In the genomic region with DNA sequence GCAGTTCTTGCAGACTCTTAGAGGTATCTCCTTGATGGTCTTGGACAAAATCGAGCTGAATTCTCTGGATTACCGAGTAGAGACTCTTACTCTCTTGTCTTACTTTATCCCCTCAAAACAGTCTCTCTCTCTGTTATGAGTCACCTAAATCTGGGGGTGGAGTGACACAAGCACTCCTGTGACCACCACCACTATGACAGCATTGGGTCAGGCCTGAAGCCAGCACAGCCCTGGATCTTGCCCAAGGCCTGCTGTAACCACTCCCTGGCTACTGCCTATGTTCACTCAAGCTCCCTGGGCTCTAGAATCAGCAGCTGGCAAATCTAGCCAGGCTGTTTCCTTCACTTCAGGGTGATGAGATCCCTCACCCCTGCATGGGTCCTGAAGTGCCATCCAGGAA, we compare ENCODE assay signal across 28 cellular contexts.
A peak's percentile ranks its signal among the peaks of the same experiment; 100 is the strongest.
DNase-seq lines count a peak whose midpoint lies in the region; ATAC-seq, FAIRE-seq and TF ChIP-seq lines count a peak whose summit lies in the region.
"Had no signal": no experiment of that assay in that cellular context is flagged by ENCODE, and none has a peak within 500 bp of the region (broad histone marks: within the 10 kb centered on the region; RNA-seq: fewer than 3 reads in every experiment).

No MANE protein-coding gene starts in this region.

- CTCF ChIA-PET in MCF 10A (lab: Yijun Ruan, JAX) = interaction anchor here (0.6 kb wide), 1 partner anchor 1922 kb away, joined by 3 read pairs; no protein-coding TSS in a partner anchor
- CTCF ChIA-PET in mammary epithelial cell (lab: Charles Lee; ENCODE audit: low non-redundant PET) = no interaction called here

- TF ChIP-seq CTCF in MCF 10A (IDR thresholded peaks at IDR 0.05; ENCODE audit: unreplicated experiment) (no peak), mammary epithelial cell (conservative IDR thresholded peaks at IDR 0.05 in 1 of 2, IDR thresholded peaks at IDR 0.05 in 1 of 2; ENCODE audit: extremely low read depth in 1 of 2, insufficient read depth in 1 of 2, low read depth in 1 of 2, low read length in 2 of 2) (no peak), astrocyte (IDR thresholded peaks at IDR 0.05; ENCODE audit: insufficient read depth, low read depth, low read length) (no peak), choroid plexus epithelial cell (conservative IDR thresholded peaks at IDR 0.05; ENCODE audit: low read depth, low read length) (no peak), esophagus muscularis mucosa (IDR thresholded peaks at IDR 0.05) (no peak)

- H3K79me2 ChIP-seq in mammary epithelial cell (ENCODE audit: insufficient read depth, low read length) = no peaks in the 10 kb centered on the region
- H3K79me2 ChIP-seq in astrocyte (ENCODE audit: insufficient read depth, low read length) = no peaks in the 10 kb centered on the region

- H3K27ac Mint-ChIP-seq in MCF 10A (ENCODE audit: low read depth, unreplicated experiment) = no peak overlapping the region
- no peak overlapping the region for H3K27ac Mint-ChIP-seq in astrocyte (ENCODE audit: unreplicated experiment)
- H3K27ac Mint-ChIP-seq: CD4-positive, alpha-beta T cell; IgD-negative memory B cell had no signal

- no peaks in the 10 kb centered on the region for H3K36me3 ChIP-seq in mammary epithelial cell (ENCODE audit: insufficient read depth, low read length)
- H3K36me3 ChIP-seq in astrocyte (ENCODE audit: insufficient read depth, low read length) = no peaks in the 10 kb centered on the region
- H3K36me3 ChIP-seq in esophagus muscularis mucosa = no peaks in the 10 kb centered on the region
- H3K36me3 ChIP-seq: BLaER1, SJSA1 had no signal

- WGBS in mammary epithelial cell (ENCODE audit: low coverage, missing lambda C conversion rate) = 73% methylated on average over 2 of the region's 2 CpGs
- WGBS in esophagus muscularis mucosa = 94% methylated on average over 2 of the region's 2 CpGs

- H2AFZ ChIP-seq in mammary epithelial cell (ENCODE audit: low read depth, low read length) = no peak overlapping the region
- no peak overlapping the region for H2AFZ ChIP-seq in astrocyte (ENCODE audit: low read depth, low read length)

- H3K4me2 ChIP-seq in mammary epithelial cell (ENCODE audit: insufficient read depth, low read depth, low read length) = no peak overlapping the region
- H3K4me2 ChIP-seq in astrocyte (ENCODE audit: low read length) = no peak overlapping the region
- H3K4me2 ChIP-seq: BLaER1 had no signal

- H3K9ac ChIP-seq in mammary epithelial cell (ENCODE audit: insufficient read depth, low read length) = no peak overlapping the region
- no peak overlapping the region for H3K9ac ChIP-seq in astrocyte (ENCODE audit: low read length)
- H3K9ac ChIP-seq: BLaER1 had no signal

- FAIRE-seq in astrocyte (lab: Jason Lieb, UNC) = no peak
- FAIRE-seq in GM12891 (lab: Jason Lieb, UNC) = no peak
- FAIRE-seq: GM12892 had no signal

- in situ Hi-C loops in mammary epithelial cell (cut with MboI; ENCODE audit: low sequenced_read_pairs in 2 of 2) = no loop called here

- dilution Hi-C loops in mammary epithelial cell (cut with HindIII; ENCODE audit: low sequenced_read_pairs) = no loop called here

- TF ChIP-seq POLR2A in GM12891 (IDR thresholded peaks at IDR 0.05; ENCODE audit: low read depth, low read length) (no peak), esophagus muscularis mucosa (IDR thresholded peaks at IDR 0.05; ENCODE audit: low read depth) (no peak)

- peaks cover 6% of the 10 kb centered on the region for H3K36me3 Mint-ChIP-seq in MCF 10A (ENCODE audit: insufficient read depth, unreplicated experiment)
- H3K36me3 Mint-ChIP-seq in astrocyte (ENCODE audit: low read depth, unreplicated experiment) = no peaks in the 10 kb centered on the region

- peaks cover 24% of the 10 kb centered on the region for H3K9me3 Mint-ChIP-seq in MCF 10A (ENCODE audit: unreplicated experiment)
- no peaks in the 10 kb centered on the region for H3K9me3 Mint-ChIP-seq in astrocyte (ENCODE audit: unreplicated experiment)

- H3K4me3 Mint-ChIP-seq in MCF 10A (ENCODE audit: unreplicated experiment) (no peak overlapping the region), astrocyte (ENCODE audit: unreplicated experiment) (no peak overlapping the region)
- H3K4me3 Mint-ChIP-seq: CD4-positive, alpha-beta T cell; IgD-negative memory B cell had no signal

- H3K4me1 ChIP-seq in mammary epithelial cell (ENCODE audit: insufficient read depth, low read length) (no peaks in the 10 kb centered on the region), astrocyte (ENCODE audit: insufficient read depth, low read length) (no peaks in the 10 kb centered on the region), esophagus muscularis mucosa (no peaks in the 10 kb centered on the region)
- H3K4me1 ChIP-seq: BLaER1, Caco-2, SJSA1 had no signal

- intact Hi-C loops in MCF 10A (cut with micrococcal nuclease) = no loop called here
- intact Hi-C loops in mammary epithelial cell (cut with micrococcal nuclease) = no loop called here
- intact Hi-C loops in esophagus muscularis mucosa (cut with DNase I) = no loop called here

- no peak for ATAC-seq in GM21381 (IDR thresholded peaks at IDR 0.05; ENCODE audit: unreplicated experiment)
- ATAC-seq: HCT116, Panc1 had no signal

- H3K4me3 ChIP-seq in mammary epithelial cell (replicated peaks in 1 of 3; ENCODE audit: insufficient read depth in 1 of 3, low read depth in 2 of 3, low read length in 3 of 3) (no peak overlapping the region), astrocyte (ENCODE audit: insufficient read depth, low read depth, low read length) (no peak overlapping the region), choroid plexus epithelial cell (ENCODE audit: low read depth, low read length) (no peak overlapping the region), esophagus muscularis mucosa (no peak overlapping the region)
- H3K4me3 ChIP-seq: BLaER1, SJSA1 had no signal

- no TSS peak for BruUV-seq in MCF 10A (replicated peaks; lab: Mats Ljungman, UMichigan)
- no TSS peak for BruUV-seq in mammary epithelial cell (replicated peaks; lab: Mats Ljungman, UMichigan)

- POLR2A ChIA-PET in MCF 10A (lab: Yijun Ruan, JAX) = interaction anchor here (0.7 kb wide), 1 partner anchor 780 kb away, joined by 3 read pairs; no protein-coding TSS in a partner anchor

- H3K27me3 Mint-ChIP-seq in MCF 10A (ENCODE audit: insufficient read depth, unreplicated experiment) (no peaks in the 10 kb centered on the region), astrocyte (ENCODE audit: low read depth, unreplicated experiment) (no peaks in the 10 kb centered on the region)
- H3K27me3 Mint-ChIP-seq: CD4-positive, alpha-beta T cell; IgD-negative memory B cell had no signal

- H4K20me1 ChIP-seq in mammary epithelial cell (ENCODE audit: insufficient read depth, low read length) (no peaks in the 10 kb centered on the region), astrocyte (ENCODE audit: insufficient read depth, low read length) (no peaks in the 10 kb centered on the region)
- H4K20me1 ChIP-seq: BLaER1 had no signal

- no peak for TF ChIP-seq EP300 in esophagus muscularis mucosa (IDR thresholded peaks at IDR 0.05)

- H3K9me3 ChIP-seq in mammary epithelial cell (replicated peaks; ENCODE audit: insufficient read depth, low read length) (no peaks in the 10 kb centered on the region), astrocyte (ENCODE audit: insufficient read depth, low read depth, low read length) (no peaks in the 10 kb centered on the region), esophagus muscularis mucosa (no peaks in the 10 kb centered on the region)
- H3K9me3 ChIP-seq: BLaER1, Caco-2, SJSA1 had no signal

- H3K27ac ChIP-seq in mammary epithelial cell (ENCODE audit: insufficient read depth, low read depth, low read length) (no peak overlapping the region), astrocyte (ENCODE audit: low read depth, low read length) (no peak overlapping the region), esophagus muscularis mucosa (replicated peaks in 1 of 4) (no peak overlapping the region)
- H3K27ac ChIP-seq: 22Rv1, BLaER1, SJSA1 had no signal

- H3K4me1 Mint-ChIP-seq in MCF 10A (ENCODE audit: insufficient read depth, unreplicated experiment) = no peaks in the 10 kb centered on the region
- no peaks in the 10 kb centered on the region for H3K4me1 Mint-ChIP-seq in astrocyte (ENCODE audit: low read depth, unreplicated experiment)
- H3K4me1 Mint-ChIP-seq: IgD-negative memory B cell had no signal

- DNase-seq in MCF 10A (ENCODE audit: unreplicated experiment) (peak; percentile 15), mammary epithelial cell (no peak), astrocyte (ENCODE audit: low read depth) (peak; percentile 74), choroid plexus epithelial cell (ENCODE audit: low read depth) (peak; percentile 13), GM12891 (ENCODE audit: insufficient read length, low spot score) (no peak), esophagus muscularis mucosa (ENCODE audit: extremely low spot score) (no peak), MV-4-11 (lab: John Stamatoyannopoulos, UW) (no peak)
- DNase-seq: ACHN; Caco-2; CD4-positive, alpha-beta T cell; DMS 273 treated with DMSO at 0.1 percent for 48 hours; DND-41; GOT3; NCI-H1092; NCI-H1436; NCI-H187 treated with DMSO at 0.1 percent for 48 hours; NCI-H2227 treated with DMSO at 0.1 percent for 48 hours; NCI-H510A; NCI-H748 treated with DMSO at 0.1 percent for 48 hours; NK-92 treated with Interleukin-12 subunit alpha and Interleukin-12 subunit beta, amount 100 ng/mL, for 24 hours had no signal

- H3K27me3 ChIP-seq in mammary epithelial cell (ENCODE audit: insufficient read depth, low read length) (no peaks in the 10 kb centered on the region), astrocyte (ENCODE audit: insufficient read depth, low read length) (no peaks in the 10 kb centered on the region), esophagus muscularis mucosa (no peaks in the 10 kb centered on the region)
- H3K27me3 ChIP-seq: BLaER1, SJSA1 had no signal

TF ChIP-seq in GM12891, 5 proteins besides CTCF, POLR2A, EP300 and RAD21:
- no peak for TF ChIP-seq PAX5 (IDR thresholded peaks at IDR 0.05; ENCODE audit: insufficient read depth, low read length, severe bottlenecking)
- TF ChIP-seq TAF1 (IDR thresholded peaks at IDR 0.05; ENCODE audit: low read depth, low read length) = no peak
- no peak for TF ChIP-seq SPI1 (IDR thresholded peaks at IDR 0.05; ENCODE audit: low read depth, low read length)
- TF ChIP-seq POLR2AphosphoS5 (IDR thresholded peaks at IDR 0.05; ENCODE audit: low read depth, low read length) = no peak
- TF ChIP-seq POU2F2 (IDR thresholded peaks at IDR 0.05; ENCODE audit: low read depth, low read length) = no peak

Comparison
In these comparisons a context has a peak if more than half of its experiments do, and no peak if none do; other contexts are left out.
1. DNase-seq: peak in MCF 10A (single experiment), astrocyte (single experiment) and choroid plexus epithelial cell (single experiment); none in mammary epithelial cell (single experiment), GM12891 (single experiment), esophagus muscularis mucosa (single experiment) and MV-4-11 (single experiment).